23 cellular contexts compared by ENCODE assay signal in the genomic region with DNA sequence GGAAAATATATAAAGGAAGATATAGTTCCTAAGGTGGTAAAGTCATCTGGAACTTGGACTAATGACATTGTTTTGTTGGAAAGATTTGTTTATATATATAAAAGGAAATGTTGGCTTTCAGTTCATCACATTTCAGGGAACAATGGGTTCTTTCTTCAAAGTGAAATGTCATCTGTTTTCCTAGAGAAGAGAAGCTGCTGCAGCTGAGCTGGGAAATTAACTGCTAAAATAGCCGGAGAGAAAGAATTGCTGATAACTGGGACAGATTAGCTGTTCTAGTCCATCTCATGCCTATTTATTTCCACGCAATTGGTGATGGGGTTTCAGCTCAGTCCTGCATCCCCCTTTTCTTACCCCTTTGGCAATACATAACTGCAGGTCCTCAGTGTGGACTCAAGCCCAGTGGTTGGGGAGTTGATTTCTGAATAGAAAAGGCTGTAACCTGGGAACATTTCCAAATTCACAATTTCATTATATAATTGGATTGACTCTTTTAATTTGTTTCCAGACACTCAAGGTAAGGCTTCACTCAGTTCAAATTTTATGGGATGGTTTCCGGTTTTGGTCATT.
"Had no signal": no experiment of that assay in that cellular context is flagged by ENCODE, and none has a peak within 500 bp of the region (broad histone marks: within the 10 kb centered on the region; RNA-seq: fewer than 3 reads in every experiment).

No MANE protein-coding gene starts in this region.

- H3K27ac ChIP-seq: adrenal gland, cardiac muscle cell, parathyroid adenoma, skin epidermis, transverse colon, VCaP had no signal

- H3K9me3 ChIP-seq: adrenal gland, heart left ventricle, mucosa of descending colon, transverse colon had no signal

- H3K4me3 ChIP-seq: adrenal gland, cardiac muscle cell, heart left ventricle, mucosa of descending colon, skin epidermis, transverse colon had no signal

- H3K36me3 ChIP-seq: adrenal gland, cardiac muscle cell, heart left ventricle, transverse colon had no signal

- DNase-seq: activated CD4-positive, alpha-beta memory T cell treated with anti-CD3 and anti-CD28 coated beads, Interleukin-2, amount 10 ng/mL, durations not matched to agents 7 days and 5 days; activated CD4-positive, alpha-beta T cell treated with anti-CD3 and anti-CD28 coated beads for 36 hours; activated effector memory CD4-positive, alpha-beta T cell treated with Interleukin-2 at 50 U/mL for 16 hours; activated naive CD4-positive, alpha-beta T cell treated with anti-CD3 and anti-CD28 coated beads, Interleukin-2, amount 50 U/mL, for 16 hours; activated T-cell treated with anti-CD3 and anti-CD28 coated beads, Interleukin-2, amount 50 U/mL, for 4 hours; effector memory CD8-positive, alpha-beta T cell; foreskin melanocyte; heart left ventricle; left colon; mammary epithelial cell; mucosa of descending colon; naive thymus-derived CD8-positive, alpha-beta T cell; retina; stimulated activated CD4-positive, alpha-beta T cell treated with anti-CD3 and anti-CD28 coated beads, Interleukin-15, amount 100 ng/mL, for 24 hours; stimulated activated CD4-positive, alpha-beta T cell treated with anti-CD3 and anti-CD28 coated beads, Interleukin-4, amount 100 ng/mL, for 1 hour; stimulated activated naive B cell treated with anti-CD40 and anti-IgM and Interleukin-4, amounts not matched to agents 10 μg/mL and 1 μg/mL and 100 μg/mL, for 72 hours; T-cell; transverse colon had no signal

- H3K4me1 ChIP-seq: adrenal gland, parathyroid adenoma, transverse colon had no signal

- H3K79me2 ChIP-seq: parathyroid adenoma had no signal

- H2AFZ ChIP-seq: parathyroid adenoma had no signal

- H3K27me3 ChIP-seq: adrenal gland, cardiac muscle cell, heart left ventricle, transverse colon had no signal
